Comparison of ENCODE assay signal across 8 cellular contexts in genomic region chr1:2643414-2644077, GRCh38. TPM values are rescaled to one million over a fixed set of nuclear protein-coding genes. Genes with fewer than 3 reads are reported as not detected.
DNase-seq lines count a peak whose midpoint lies in the region; ATAC-seq and TF ChIP-seq lines count a peak whose summit lies in the region.

No MANE protein-coding gene starts in this region.

- H3K27me3 ChIP-seq in SJSA1 (replicated peaks) (no peaks in the 10 kb centered on the region), gastrocnemius medialis (peaks cover 6 to 18% (median 7%) of the 10 kb centered on the region in 3 donors)

- H3K27ac ChIP-seq in SJSA1 (no peak overlapping the region), gastrocnemius medialis (no peak overlapping the region)

- intact Hi-C loops in gastrocnemius medialis (cut with DNase I; ENCODE audit: low total_unique reads): loop anchor here (10.0 kb wide), 1 partner anchor 89 kb away; the partner anchor contains the start of gene TNFRSF14

- peaks cover 4% of the 10 kb centered on the region for H3K9me3 ChIP-seq in SJSA1 (replicated peaks)
- H3K9me3 ChIP-seq in gastrocnemius medialis: no peaks in the 10 kb centered on the region

- H3K36me3 ChIP-seq in SJSA1: no peaks in the 10 kb centered on the region
- no peaks in the 10 kb centered on the region for H3K36me3 ChIP-seq in gastrocnemius medialis

- peak; percentile 27 for DNase-seq in GM13977 (ENCODE audit: low spot score)
- DNase-seq in SJSA1 (ENCODE audit: low read depth in 1 of 2, low spot score in 2 of 2): peak in 1 of 2 experiments; percentile 40
- no peak for DNase-seq in foreskin fibroblast
- no peak for DNase-seq in gastrocnemius medialis
- no peak for DNase-seq in NCI-H510A (lab: John Stamatoyannopoulos, UW)
- no peak for DNase-seq in GM03348 (ENCODE audit: low spot score)
- no peak for DNase-seq in stimulated activated CD4-positive, alpha-beta T cell treated with anti-CD3 and anti-CD28 coated beads, Interleukin-1b, Interleukin-23, amount 100 ng/mL, for 48 hours

- peak overlapping the region; percentile 65 for H3K4me3 ChIP-seq in SJSA1
- peak overlapping the region; percentile 75 to 97 for H3K4me3 ChIP-seq in foreskin fibroblast (ENCODE audit: low read depth in 1 of 2, low read length in 2 of 2)
- peak overlapping the region; percentile 66 to 76 (median 69) for H3K4me3 ChIP-seq in gastrocnemius medialis

- H3K4me1 ChIP-seq in SJSA1 (replicated peaks) (peaks cover 14% of the 10 kb centered on the region), gastrocnemius medialis (peaks cover 0 to 10% of the 10 kb centered on the region in 2 donors)

- in situ Hi-C loops in GM13977 (cut with MboI; ENCODE audit: low pct_unique_long_range_greater_than_20kb, low sequenced_read_pairs, unreplicated experiment) (no loop called here), gastrocnemius medialis (cut with MboI; ENCODE audit: low sequenced_read_pairs in 4 of 4) (no loop called here)

- ATAC-seq in gastrocnemius medialis: no peak
- ATAC-seq in GM18867 (IDR thresholded peaks at IDR 0.05; ENCODE audit: unreplicated experiment): no peak

- TF ChIP-seq POLR2A in gastrocnemius medialis (IDR thresholded peaks at IDR 0.05): no peak

- TF ChIP-seq CTCF in GM13977 (IDR thresholded peaks at IDR 0.05; ENCODE audit: extremely low read depth, insufficient read depth, missing control alignments): no peak
- TF ChIP-seq CTCF in foreskin fibroblast (IDR thresholded peaks at IDR 0.05; ENCODE audit: low read depth, low read length): no peak
- no peak for TF ChIP-seq CTCF in gastrocnemius medialis (IDR thresholded peaks at IDR 0.05 in 4 of 5, conservative IDR thresholded peaks at IDR 0.05 in 1 of 5)

RNA-seq across cellular contexts. Expression of gene MMEL1, which starts 10.7 kb away (rescaled TPM):
- not detected in 2 replicates for total RNA-seq in SJSA1 (2014; rRNA removed; shearing (Covaris generic))
- total RNA-seq in gastrocnemius medialis: not detected

RNA-seq across cellular contexts. Expression of gene PRXL2B, which starts 57.0 kb away (rescaled TPM):
- total RNA-seq in SJSA1 (2014; rRNA removed; shearing (Covaris generic)): 15.2 and 16.4 TPM in 2 replicates
- total RNA-seq in gastrocnemius medialis: 1 to 10 TPM in 2 of 4 donors, under 1 TPM in 2; 0.52 to 2.7 (median 1.1) TPM
